23 cellular contexts compared by ENCODE assay signal in genomic region chr7:27614102-27614501, GRCh38.
"Had no signal": no experiment of that assay in that cellular context is flagged by ENCODE, and none has a peak within 500 bp of the region (broad histone marks: within the 10 kb centered on the region; RNA-seq: fewer than 3 reads in every experiment).

No MANE protein-coding gene starts in this region.

- H3K27me3 ChIP-seq: dorsolateral prefrontal cortex, esophagus muscularis mucosa, foreskin keratinocyte, gastroesophageal sphincter, heart left ventricle, hepatocyte, left lung had no signal

- DNase-seq: dermis blood vessel endothelial cell; dorsolateral prefrontal cortex; effector CD4-positive, alpha-beta T cell; effector memory CD4-positive, alpha-beta T cell; foreskin keratinocyte; heart left ventricle; hypothalamus; immature natural killer cell; left cardiac atrium; left lung; left ventricle myocardium superior; lower lobe of right lung; mesenchymal stem cell; mucosa of descending colon; naive B cell; naive thymus-derived CD8-positive, alpha-beta T cell had no signal

- H3K36me3 ChIP-seq: lower lobe of right lung had no signal

- H3K4me2 ChIP-seq: hepatocyte had no signal

- H2AFZ ChIP-seq: hepatocyte had no signal

- H3K27ac ChIP-seq: coronary artery, dorsolateral prefrontal cortex, esophagus muscularis mucosa, foreskin keratinocyte, gastroesophageal sphincter, heart left ventricle, hepatocyte, left lung, lower lobe of right lung had no signal

- H3K4me1 ChIP-seq: esophagus muscularis mucosa, gastroesophageal sphincter, lower lobe of right lung had no signal

- H3K4me3 ChIP-seq: coronary artery, dorsolateral prefrontal cortex, esophagus muscularis mucosa, gastroesophageal sphincter, heart left ventricle, hepatocyte, left lung, lower lobe of right lung, mucosa of descending colon had no signal

- FAIRE-seq: endothelial cell of umbilical vein, frontal cortex, keratinocyte had no signal

- ATAC-seq: foreskin keratinocyte; gastroesophageal sphincter; heart left ventricle; left cardiac atrium; left lung; left ventricle myocardium superior; lower lobe of right lung; mucosa of descending colon; naive thymus-derived CD8-positive, alpha-beta T cell had no signal
